In the genomic region with DNA sequence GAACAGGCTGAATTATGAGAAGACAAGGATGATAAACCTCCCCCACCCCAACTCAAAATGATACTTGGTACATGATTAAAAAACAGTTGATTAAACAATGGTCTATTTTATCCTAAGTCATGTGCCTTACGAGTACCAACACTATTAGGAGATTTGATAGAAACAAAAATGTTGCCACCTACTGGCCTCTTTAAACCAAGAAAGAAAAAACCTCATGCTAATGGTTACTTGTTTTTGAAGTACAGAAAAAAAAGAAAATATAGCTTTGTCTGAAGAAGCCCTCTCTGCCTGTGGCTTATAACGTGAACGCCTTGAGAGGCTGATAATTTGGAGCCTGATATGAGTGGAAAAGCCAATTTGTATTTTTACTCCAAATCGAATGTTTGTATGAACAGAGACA, we compare ENCODE assay signal across 13 cellular contexts.
A peak's percentile ranks its signal among the peaks of the same experiment; 100 is the strongest.
DNase-seq lines count a peak whose midpoint lies in the region; ATAC-seq, FAIRE-seq and TF ChIP-seq lines count a peak whose summit lies in the region.
"Had no signal": no experiment of that assay in that cellular context is flagged by ENCODE, and none has a peak within 500 bp of the region (broad histone marks: within the 10 kb centered on the region; RNA-seq: fewer than 3 reads in every experiment).

No MANE protein-coding gene starts in this region.

- H3K4me1 Mint-ChIP-seq in astrocyte (ENCODE audit: low read depth, unreplicated experiment): no peaks in the 10 kb centered on the region

- intact Hi-C loops in left lung (cut with DNase I): no loop called here

- FAIRE-seq in astrocyte (lab: Jason Lieb, UNC): peak; percentile 89
- FAIRE-seq: GM18507 had no signal

- H3K27ac Mint-ChIP-seq in astrocyte (ENCODE audit: unreplicated experiment): no peak overlapping the region

- H3K79me2 ChIP-seq in KMS-11 (ENCODE audit: insufficient read depth, low read depth) (no peaks in the 10 kb centered on the region), astrocyte (ENCODE audit: insufficient read depth, low read length) (no peaks in the 10 kb centered on the region)

- H2AFZ ChIP-seq in KMS-11 (ENCODE audit: low read depth) (no peak overlapping the region), astrocyte (ENCODE audit: low read depth, low read length) (no peak overlapping the region)

- H3K9ac ChIP-seq in KMS-11 (no peak overlapping the region), astrocyte (ENCODE audit: low read length) (no peak overlapping the region)

- no peaks in the 10 kb centered on the region for H3K36me3 Mint-ChIP-seq in astrocyte (ENCODE audit: low read depth, unreplicated experiment)

- H3K9me3 ChIP-seq in astrocyte (ENCODE audit: insufficient read depth, low read depth, low read length): no peaks in the 10 kb centered on the region
- H3K9me3 ChIP-seq in left lung: no peaks in the 10 kb centered on the region
- H3K9me3 ChIP-seq: upper lobe of left lung had no signal

- H3K4me1 ChIP-seq in KMS-11 (ENCODE audit: low read depth, poor library complexity, severe bottlenecking): no peaks in the 10 kb centered on the region
- H3K4me1 ChIP-seq in astrocyte (ENCODE audit: insufficient read depth, low read length): no peaks in the 10 kb centered on the region
- no peaks in the 10 kb centered on the region for H3K4me1 ChIP-seq in left lung
- H3K4me1 ChIP-seq: upper lobe of left lung had no signal

- no peaks in the 10 kb centered on the region for H3K36me3 ChIP-seq in KMS-11 (ENCODE audit: insufficient read depth)
- H3K36me3 ChIP-seq in astrocyte (ENCODE audit: insufficient read depth, low read length): no peaks in the 10 kb centered on the region
- no peaks in the 10 kb centered on the region for H3K36me3 ChIP-seq in left lung
- H3K36me3 ChIP-seq: upper lobe of left lung had no signal

- DNase-seq in COLO829 (ENCODE audit: low spot score) (peak; percentile 28), astrocyte (ENCODE audit: low read depth) (no peak), left lung (no peak), foreskin fibroblast (no peak)
- DNase-seq in activated CD4-positive, alpha-beta T cell treated with anti-CD3 and anti-CD28 coated beads for 4 hours: no peak
- DNase-seq: COR-L47, NCI-H2029, upper lobe of left lung had no signal

- H3K27ac ChIP-seq in KMS-11: no peak overlapping the region
- H3K27ac ChIP-seq in astrocyte (ENCODE audit: low read depth, low read length): no peak overlapping the region
- H3K27ac ChIP-seq in left lung: no peak overlapping the region
- H3K27ac ChIP-seq: upper lobe of left lung had no signal

- H3K27me3 Mint-ChIP-seq in astrocyte (ENCODE audit: low read depth, unreplicated experiment): no peaks in the 10 kb centered on the region

- H3K9me3 Mint-ChIP-seq in astrocyte (ENCODE audit: unreplicated experiment): no peaks in the 10 kb centered on the region

- H3K4me2 ChIP-seq in KMS-11 (no peak overlapping the region), astrocyte (ENCODE audit: low read length) (no peak overlapping the region)

- H3K4me3 ChIP-seq in KMS-11 (IDR thresholded peaks at IDR 0.05; ENCODE audit: insufficient read depth, low read depth, low read length) (no peak overlapping the region), astrocyte (ENCODE audit: insufficient read depth, low read depth, low read length) (no peak overlapping the region), left lung (no peak overlapping the region), foreskin fibroblast (ENCODE audit: low read depth in 1 of 2, low read length in 2 of 2) (no peak overlapping the region)
- H3K4me3 ChIP-seq: upper lobe of left lung had no signal

- peak; percentile 24; the same call in 1 of the 2 replicates for TF ChIP-seq CTCF in KMS-11 (conservative IDR thresholded peaks at IDR 0.05; ENCODE audit: low read depth, low read length)
- TF ChIP-seq CTCF in astrocyte (IDR thresholded peaks at IDR 0.05; ENCODE audit: insufficient read depth, low read depth, low read length): no peak
- TF ChIP-seq CTCF in left lung (IDR thresholded peaks at IDR 0.05): no peak
- TF ChIP-seq CTCF in foreskin fibroblast (IDR thresholded peaks at IDR 0.05; ENCODE audit: low read depth, low read length): no peak

- H4K20me1 ChIP-seq in KMS-11 (ENCODE audit: insufficient read depth): no peaks in the 10 kb centered on the region
- H4K20me1 ChIP-seq in astrocyte (ENCODE audit: insufficient read depth, low read length): no peaks in the 10 kb centered on the region

- H3K27me3 ChIP-seq in KMS-11 (ENCODE audit: insufficient read depth, low read depth) (no peaks in the 10 kb centered on the region), astrocyte (ENCODE audit: insufficient read depth, low read length) (no peaks in the 10 kb centered on the region), left lung (no peaks in the 10 kb centered on the region)
- H3K27me3 ChIP-seq: upper lobe of left lung had no signal

- ATAC-seq in left lung: peak; percentile 30
- ATAC-seq in HG03442 (IDR thresholded peaks at IDR 0.05; ENCODE audit: unreplicated experiment): no peak
- ATAC-seq in GM21825 (IDR thresholded peaks at IDR 0.05; ENCODE audit: unreplicated experiment): no peak
- ATAC-seq: HCT116 had no signal

- no peak overlapping the region for H3K4me3 Mint-ChIP-seq in astrocyte (ENCODE audit: unreplicated experiment)
